8 cellular contexts compared by ENCODE assay signal in the genomic region with DNA sequence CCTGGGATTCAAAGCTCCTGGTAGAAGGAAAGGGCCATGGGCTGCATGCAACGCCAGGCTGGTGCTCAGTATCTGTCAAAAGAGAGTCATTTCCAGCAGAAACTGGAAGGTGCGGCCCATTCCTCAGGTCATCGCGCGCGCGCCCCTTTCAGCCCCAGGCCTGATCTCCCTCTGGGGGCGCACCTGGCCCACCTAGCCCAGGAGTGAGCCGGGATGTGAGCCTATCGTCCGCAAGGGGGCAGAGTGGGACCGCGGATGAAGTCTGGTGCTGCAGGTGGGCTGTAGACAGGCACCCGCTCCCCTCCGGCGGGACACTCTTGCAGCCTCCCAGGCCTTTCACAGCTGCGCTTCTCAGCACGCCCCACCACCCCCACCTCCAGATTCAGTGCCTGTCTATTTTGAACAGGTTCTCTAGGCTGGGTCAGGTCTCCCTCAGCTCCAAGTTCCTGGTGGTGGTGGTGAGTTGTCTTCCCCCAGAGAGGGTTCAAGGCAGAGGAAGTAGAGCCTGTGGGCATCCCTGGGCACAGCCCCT. TPM values are rescaled to one million over a fixed set of nuclear protein-coding genes. Genes with fewer than 3 reads are reported as not detected.
DNase-seq lines count a peak whose midpoint lies in the region; ATAC-seq and TF ChIP-seq lines count a peak whose summit lies in the region.

No MANE protein-coding gene starts in this region.

- peaks cover 0 to 4% of the 10 kb centered on the region in 2 donors for H3K27me3 Mint-ChIP-seq in natural killer cell (ENCODE audit: low read depth in 2 of 2)
- H3K27me3 Mint-ChIP-seq in stimulated activated naive B cell treated with anti-CD40 and anti-IgM and Interleukin-4, amounts not matched to agents 10 μg/mL and 1 μg/mL and 100 μg/mL, for 72 hours: peaks cover 11 to 19% of the 10 kb centered on the region in 2 donors

- DNase-seq in AG09319 (ENCODE audit: extremely low read depth, low read depth): no peak
- DNase-seq in NOMO-1 treated with DMSO at 0.1 percent for 48 hours (lab: John Stamatoyannopoulos, UW; ENCODE audit: unreplicated experiment): peak; percentile 58
- peak; percentile 89 for DNase-seq in activated CD8-positive, alpha-beta memory T cell treated with anti-CD3 and anti-CD28 coated beads, Interleukin-2, amount 50 U/mL, for 4 hours
- peak; percentile 67 for DNase-seq in epithelial cell of esophagus (ENCODE audit: low read depth)
- DNase-seq in natural killer cell: peak; percentile 85
- peak; percentile 78 for DNase-seq in stimulated activated naive B cell treated with anti-CD40 and anti-IgM and Interleukin-4, amounts not matched to agents 10 μg/mL and 1 μg/mL and 100 μg/mL, for 72 hours

- no peaks in the 10 kb centered on the region for H3K9me3 Mint-ChIP-seq in natural killer cell
- no peaks in the 10 kb centered on the region for H3K9me3 Mint-ChIP-seq in stimulated activated naive B cell treated with anti-CD40 and anti-IgM and Interleukin-4, amounts not matched to agents 10 μg/mL and 1 μg/mL and 100 μg/mL, for 72 hours

- ATAC-seq in GM19025 (IDR thresholded peaks at IDR 0.05; ENCODE audit: low read depth, unreplicated experiment): peak; percentile 76
- peak; percentile 74 for ATAC-seq in HG03460 (IDR thresholded peaks at IDR 0.05; ENCODE audit: unreplicated experiment)
- ATAC-seq in natural killer cell: peak; percentile 91 to 99 (median 99)
- ATAC-seq in stimulated activated naive B cell treated with anti-CD40 and anti-IgM and Interleukin-4, amounts not matched to agents 10 μg/mL and 1 μg/mL and 100 μg/mL, for 72 hours (replicated peaks): peak; percentile 96 to 98

- peaks cover 0 to 8% of the 10 kb centered on the region in 2 donors for H3K4me1 Mint-ChIP-seq in natural killer cell
- H3K4me1 Mint-ChIP-seq in stimulated activated naive B cell treated with anti-CD40 and anti-IgM and Interleukin-4, amounts not matched to agents 10 μg/mL and 1 μg/mL and 100 μg/mL, for 72 hours: peaks cover 14 to 24% of the 10 kb centered on the region in 2 donors

- H3K36me3 Mint-ChIP-seq in natural killer cell: no peaks in the 10 kb centered on the region
- H3K36me3 Mint-ChIP-seq in stimulated activated naive B cell treated with anti-CD40 and anti-IgM and Interleukin-4, amounts not matched to agents 10 μg/mL and 1 μg/mL and 100 μg/mL, for 72 hours: no peaks in the 10 kb centered on the region

- intact Hi-C loops in natural killer cell (cut with micrococcal nuclease): loop anchor here (1.0 to 5.0 kb wide), 4 partner anchors 51 to 336 kb away; no protein-coding TSS in a partner anchor

- TF ChIP-seq CTCF in AG09319 (IDR thresholded peaks at IDR 0.05; ENCODE audit: low read depth, low read length) (peak; percentile 88), epithelial cell of esophagus (IDR thresholded peaks at IDR 0.05; ENCODE audit: insufficient read depth, low read depth, low read length, missing control alignments) (peak; percentile 83), natural killer cell (IDR thresholded peaks at IDR 0.05) (peak; percentile 93)

- H3K27ac Mint-ChIP-seq in natural killer cell: no peak overlapping the region
- H3K27ac Mint-ChIP-seq in stimulated activated naive B cell treated with anti-CD40 and anti-IgM and Interleukin-4, amounts not matched to agents 10 μg/mL and 1 μg/mL and 100 μg/mL, for 72 hours: no peak overlapping the region

- no peak overlapping the region for H3K4me3 Mint-ChIP-seq in natural killer cell
- H3K4me3 Mint-ChIP-seq in stimulated activated naive B cell treated with anti-CD40 and anti-IgM and Interleukin-4, amounts not matched to agents 10 μg/mL and 1 μg/mL and 100 μg/mL, for 72 hours: no peak overlapping the region

- H3K4me3 ChIP-seq in epithelial cell of esophagus (ENCODE audit: low read length): no peak overlapping the region

RNA-seq across cellular contexts. Expression of a gene that starts 5.8 kb away (rescaled TPM):
- 100 to 1,000 TPM; 486 to 819 (median 797) TPM for total RNA-seq in natural killer cell

RNA-seq across cellular contexts. Expression of a gene that starts 18.2 kb away (rescaled TPM):
- 10 to 100 TPM in 2 of 3 donors, 1 to 10 TPM in 1; 8.4 to 19.5 (median 13.8) TPM for total RNA-seq in natural killer cell

RNA-seq across cellular contexts. Expression of a gene that starts 26.6 kb away (rescaled TPM):
- 10 to 100 TPM; 12.0 to 14.7 (median 13.4) TPM for total RNA-seq in natural killer cell

RNA-seq across cellular contexts. Expression of a gene that starts 27.7 kb away (rescaled TPM):
- 10 to 100 TPM; 32.8 to 42.2 (median 34.2) TPM for total RNA-seq in natural killer cell

RNA-seq across cellular contexts. Expression of a gene that starts 34.3 kb away (rescaled TPM):
- 10 to 100 TPM; 15.0 to 24.7 (median 18.4) TPM for total RNA-seq in natural killer cell
